ENCODE assay signal across 17 cellular contexts in genomic region chr3:150543531-150543930, GRCh38. TPM values are rescaled to one million over a fixed set of nuclear protein-coding genes. Genes with fewer than 3 reads are reported as not detected.
DNase-seq lines count a peak whose midpoint lies in the region; ATAC-seq and TF ChIP-seq lines count a peak whose summit lies in the region.
"Had no signal": no experiment of that assay in that cellular context is flagged by ENCODE, and none has a peak within 500 bp of the region (broad histone marks: within the 10 kb centered on the region; RNA-seq: fewer than 3 reads in every experiment).

No MANE protein-coding gene starts in this region.

- no peak for DNase-seq in activated T-cell treated with anti-CD3 and anti-CD28 coated beads, Interleukin-2, amount 50 U/mL, for 72 hours
- DNase-seq in activated T-cell treated with anti-CD3 and anti-CD28 coated beads for 4 hours, result no peak
- no peak for DNase-seq in PC-3
- no peak for DNase-seq in endodermal cell
- no peak for DNase-seq in AML-193 (lab: John Stamatoyannopoulos, UW)
- no peak for DNase-seq in stimulated activated CD4-positive, alpha-beta T cell treated with anti-CD3 and anti-CD28 coated beads, Interleukin-2, amount 100 ng/mL, for 48 hours
- DNase-seq: hypothalamus; KBM-7; left lung; NCI-H146; NCI-H446 treated with DMSO at 0.1 percent for 48 hours; nephron progenitor cell; stimulated activated CD4-positive, alpha-beta T cell treated with anti-CD3 and anti-CD28 coated beads, Interleukin-4, amount 100 ng/mL, for 24 hours had no signal

- no peaks in the 10 kb centered on the region for H3K9me3 Mint-ChIP-seq in activated T-cell treated with anti-CD3 and anti-CD28 coated beads, Interleukin-2, amount 50 U/mL, for 72 hours
- no peaks in the 10 kb centered on the region for H3K9me3 Mint-ChIP-seq in endodermal cell
- H3K9me3 Mint-ChIP-seq in stimulated activated memory B cell treated with anti-CD40 and anti-IgM and Interleukin-4, amounts not matched to agents 10 μg/mL and 1 μg/mL and 100 μg/mL, for 72 hours, result no peaks in the 10 kb centered on the region
- H3K9me3 Mint-ChIP-seq: nephron progenitor cell had no signal

- H3K27ac ChIP-seq in PC-3 (ENCODE audit: low read length) (peak overlapping the region; percentile 2; the same call in 1 of the 2 replicates), endodermal cell (ENCODE audit: low read depth, low read length) (no peak overlapping the region)
- H3K27ac ChIP-seq: left lung, right atrium auricular region had no signal

- peaks cover 57% of the 10 kb centered on the region for H3K4me1 Mint-ChIP-seq in activated T-cell treated with anti-CD3 and anti-CD28 coated beads, Interleukin-2, amount 50 U/mL, for 72 hours (ENCODE audit: low read depth)
- peaks cover 19% of the 10 kb centered on the region for H3K4me1 Mint-ChIP-seq in endodermal cell
- peaks cover 48% of the 10 kb centered on the region for H3K4me1 Mint-ChIP-seq in stimulated activated memory B cell treated with anti-CD40 and anti-IgM and Interleukin-4, amounts not matched to agents 10 μg/mL and 1 μg/mL and 100 μg/mL, for 72 hours

- TF ChIP-seq CTCF in PC-3 (conservative IDR thresholded peaks at IDR 0.05; ENCODE audit: low read depth, low read length), result no peak
- TF ChIP-seq CTCF in endodermal cell (conservative IDR thresholded peaks at IDR 0.05), result no peak

- H2AFZ ChIP-seq in PC-3 (ENCODE audit: low read length), result no peak overlapping the region

- intact Hi-C loops in PC-3 (cut with micrococcal nuclease), result no loop called here

- POLR2A ChIA-PET in PC-3 (lab: Charles Lee; ENCODE audit: unreplicated experiment), result no interaction called here

- H3K4me3 Mint-ChIP-seq in activated T-cell treated with anti-CD3 and anti-CD28 coated beads, Interleukin-2, amount 50 U/mL, for 72 hours, result peak overlapping the region; percentile 94 to 100
- H3K4me3 Mint-ChIP-seq in endodermal cell, result no peak overlapping the region
- H3K4me3 Mint-ChIP-seq in stimulated activated memory B cell treated with anti-CD40 and anti-IgM and Interleukin-4, amounts not matched to agents 10 μg/mL and 1 μg/mL and 100 μg/mL, for 72 hours, result no peak overlapping the region

- BruUV-seq in PC-3 (replicated peaks; lab: Mats Ljungman, UMichigan), result no TSS peak

- H3K4me2 ChIP-seq in PC-3 (ENCODE audit: low read length), result peak overlapping the region; percentile 86

- CTCF ChIA-PET in PC-3 (lab: Charles Lee), result no interaction called here

- peak overlapping the region; percentile 100 for H3K27ac Mint-ChIP-seq in activated T-cell treated with anti-CD3 and anti-CD28 coated beads, Interleukin-2, amount 50 U/mL, for 72 hours
- no peak overlapping the region for H3K27ac Mint-ChIP-seq in endodermal cell
- H3K27ac Mint-ChIP-seq in stimulated activated memory B cell treated with anti-CD40 and anti-IgM and Interleukin-4, amounts not matched to agents 10 μg/mL and 1 μg/mL and 100 μg/mL, for 72 hours, result peak overlapping the region; percentile 32
- H3K27ac Mint-ChIP-seq: nephron progenitor cell had no signal

- H4K20me1 ChIP-seq in PC-3 (ENCODE audit: low read length), result peaks cover 38% of the 10 kb centered on the region

- H3K9me2 ChIP-seq in PC-3 (replicated peaks; ENCODE audit: low read length), result no peaks in the 10 kb centered on the region

- H3K36me3 ChIP-seq in PC-3 (ENCODE audit: low read depth, low read length), result peaks cover 29% of the 10 kb centered on the region
- H3K36me3 ChIP-seq in endodermal cell (ENCODE audit: control insufficient read depth, insufficient read depth, low read length), result peaks cover 40% of the 10 kb centered on the region

- H3K36me3 Mint-ChIP-seq in activated T-cell treated with anti-CD3 and anti-CD28 coated beads, Interleukin-2, amount 50 U/mL, for 72 hours (ENCODE audit: insufficient read depth in 2 of 2), result peaks cover 15 to 39% of the 10 kb centered on the region in 2 donors
- H3K36me3 Mint-ChIP-seq in endodermal cell (ENCODE audit: low read depth), result peaks cover 16% of the 10 kb centered on the region
- peaks cover 19% of the 10 kb centered on the region for H3K36me3 Mint-ChIP-seq in stimulated activated memory B cell treated with anti-CD40 and anti-IgM and Interleukin-4, amounts not matched to agents 10 μg/mL and 1 μg/mL and 100 μg/mL, for 72 hours

- H3K27me3 Mint-ChIP-seq in activated T-cell treated with anti-CD3 and anti-CD28 coated beads, Interleukin-2, amount 50 U/mL, for 72 hours (ENCODE audit: low read depth), result no peaks in the 10 kb centered on the region
- H3K27me3 Mint-ChIP-seq in endodermal cell (ENCODE audit: insufficient read depth), result no peaks in the 10 kb centered on the region
- no peaks in the 10 kb centered on the region for H3K27me3 Mint-ChIP-seq in stimulated activated memory B cell treated with anti-CD40 and anti-IgM and Interleukin-4, amounts not matched to agents 10 μg/mL and 1 μg/mL and 100 μg/mL, for 72 hours

- no peaks in the 10 kb centered on the region for H3K9me3 ChIP-seq in PC-3 (ENCODE audit: low read length)
- H3K9me3 ChIP-seq in endodermal cell (ENCODE audit: control insufficient read depth, low read length), result no peaks in the 10 kb centered on the region
- H3K9me3 ChIP-seq: HAP-1, left lung, right atrium auricular region had no signal

- H3K4me3 ChIP-seq in PC-3 (ENCODE audit: low read length), result peak overlapping the region; percentile 77; the same call in 1 of the 2 replicates
- H3K4me3 ChIP-seq in endodermal cell (ENCODE audit: low read length), result peak overlapping the region; percentile 98
- H3K4me3 ChIP-seq: HAP-1, right atrium auricular region had no signal

- H3K79me2 ChIP-seq in PC-3 (ENCODE audit: low read length), result peaks cover 61% of the 10 kb centered on the region

- no peak for ATAC-seq in activated T-cell treated with anti-CD3 and anti-CD28 coated beads, Interleukin-2, amount 50 U/mL, for 72 hours (replicated peaks in 1 of 2)
- no peak for ATAC-seq in PC-3
- no peak for ATAC-seq in stimulated activated memory B cell treated with anti-CD40 and anti-IgM and Interleukin-4, amounts not matched to agents 10 μg/mL and 1 μg/mL and 100 μg/mL, for 72 hours
- ATAC-seq in HG02870 (IDR thresholded peaks at IDR 0.05; ENCODE audit: unreplicated experiment), result no peak
- ATAC-seq: left lung had no signal

- H3K9ac ChIP-seq in PC-3 (ENCODE audit: low read length) (no peak overlapping the region), endodermal cell (ENCODE audit: extremely low read depth, low read length, poor library complexity, severe bottlenecking) (no peak overlapping the region)

- no peaks in the 10 kb centered on the region for H3F3A ChIP-seq in PC-3 (ENCODE audit: low read length, unreplicated experiment)

- H3K27me3 ChIP-seq in PC-3 (ENCODE audit: low read length) (no peaks in the 10 kb centered on the region), endodermal cell (ENCODE audit: control insufficient read depth, insufficient read depth, low read length, poor library complexity, severe bottlenecking) (no peaks in the 10 kb centered on the region)
- H3K27me3 ChIP-seq: left lung, right atrium auricular region had no signal

- WGBS in endodermal cell (ENCODE audit: insufficient coverage in 1 of 2, insufficient read length in 1 of 2), 2 experiments, result 92 to 95% methylated on average over 2 of the region's 2 CpGs

- H3K4me1 ChIP-seq in PC-3 (ENCODE audit: insufficient read depth, low read length) (peaks cover 27% of the 10 kb centered on the region), endodermal cell (ENCODE audit: control insufficient read depth, insufficient read depth, low read length) (no peaks in the 10 kb centered on the region)

RNA-seq across cellular contexts. Expression of gene SERP1, which starts 2.8 kb away (rescaled TPM):
- total RNA-seq in activated T-cell treated with anti-CD3 and anti-CD28 coated beads, Interleukin-2, amount 50 U/mL, for 72 hours, result 100 to 1,000 TPM; 123 to 148 TPM
- 439 and 552 TPM in 2 replicates for total RNA-seq in PC-3 (2014; rRNA removed)
- 10 to 100 TPM; 78.4 to 81.8 TPM for total RNA-seq in endodermal cell
- 87.7 TPM for polyA plus RNA-seq in endodermal cell (2013, experiment 1 of 2)
- 78.9 TPM for polyA plus RNA-seq in endodermal cell (2013, experiment 2 of 2)

RNA-seq across cellular contexts. Expression of gene EIF2A, which starts 3.1 kb away (rescaled TPM):
- total RNA-seq in activated T-cell treated with anti-CD3 and anti-CD28 coated beads, Interleukin-2, amount 50 U/mL, for 72 hours, result 100 to 1,000 TPM; 131 to 149 TPM
- total RNA-seq in PC-3 (2014; rRNA removed) (67.9 and 92.4 TPM in 2 replicates), endodermal cell (10 to 100 TPM; 63.5 to 63.7 TPM)
- polyA plus RNA-seq in endodermal cell (2013, experiment 1 of 2), result 98.8 TPM
- 89.7 TPM for polyA plus RNA-seq in endodermal cell (2013, experiment 2 of 2)

RNA-seq across cellular contexts. Expression of gene SELENOT, which starts 59.6 kb away (rescaled TPM):
- total RNA-seq in activated T-cell treated with anti-CD3 and anti-CD28 coated beads, Interleukin-2, amount 50 U/mL, for 72 hours, result 100 to 1,000 TPM in 1 of 2 donors, 10 to 100 TPM in 1; 95.9 to 104 TPM
- total RNA-seq in PC-3 (2014; rRNA removed), result 109 and 119 TPM in 2 replicates
- 10 to 100 TPM; 70.8 to 75.9 TPM for total RNA-seq in endodermal cell
- 101 TPM for polyA plus RNA-seq in endodermal cell (2013, experiment 1 of 2)
- polyA plus RNA-seq in endodermal cell (2013, experiment 2 of 2), result 96.7 TPM

Comparison
In these comparisons a context has a peak if more than half of its experiments do, and no peak if none do; other contexts are left out.
1. H3K4me3 Mint-ChIP-seq: peak in activated T-cell treated with anti-CD3 and anti-CD28 coated beads, Interleukin-2, amount 50 U/mL, for 72 hours (2 of 2); none in endodermal cell (single experiment) and stimulated activated memory B cell treated with anti-CD40 and anti-IgM and Interleukin-4, amounts not matched to agents 10 μg/mL and 1 μg/mL and 100 μg/mL, for 72 hours (single experiment).